ENCODE assay signal across 1 cellular context in the genomic region with DNA sequence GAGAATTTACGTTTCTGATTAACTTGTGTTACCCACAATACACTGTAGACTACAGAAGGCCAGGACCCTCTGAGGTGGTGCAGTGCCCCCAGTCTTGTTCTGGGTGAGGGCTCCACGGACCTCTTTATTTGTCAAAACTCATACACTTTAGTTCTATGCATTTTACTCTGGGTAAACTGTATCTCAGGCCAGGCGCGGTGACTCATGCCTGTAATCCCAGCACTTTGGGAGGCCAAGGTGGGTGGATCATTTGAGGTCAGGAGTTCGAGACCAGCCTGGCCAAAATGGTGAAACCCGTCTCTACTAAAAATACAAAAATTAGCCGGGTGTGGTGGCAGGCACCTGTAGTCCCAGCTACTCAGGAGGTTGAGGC.
A peak's percentile ranks its signal among the peaks of the same experiment; 100 is the strongest.
TF ChIP-seq lines count a peak whose summit lies in the region.
"Not testable (repeated sequence)": the region's sequence is repeated elsewhere in the genome, so short reads cannot be mapped to it uniquely, and the experiment has no call there.

No MANE protein-coding gene starts in this region.

TF ChIP-seq in HepG2, 621 proteins besides CTCF, POLR2A, EP300 and RAD21:
- TF ChIP-seq FOSL2 (CRISPR knock-in tag; IDR thresholded peaks at IDR 0.05) (peak; percentile 84), FOSL1 (CRISPR knock-in tag; IDR thresholded peaks at IDR 0.05; ENCODE audit: borderline replicate concordance) (peak; percentile 34; the same call in 1 of the 2 replicates), CHD4 (IDR thresholded peaks at IDR 0.05; ENCODE audit: borderline replicate concordance, low read length) (peak; percentile 77; the same call in 1 of the 2 replicates), SNAPC2 (CRISPR knock-in tag; IDR thresholded peaks at IDR 0.05) (0 out of 2 replicates have a peak, but pooled peaks have one; percentile 5), IRX3 (CRISPR knock-in tag; IDR thresholded peaks at IDR 0.05; ENCODE audit: borderline replicate concordance, low read depth) (0 out of 2 replicates have a peak, but pooled peaks have one; percentile 22), ADNP (CRISPR knock-in tag; IDR thresholded peaks at IDR 0.05) (0 out of 2 replicates have a peak, but pooled peaks have one; percentile 44), ATF7-NPFF (CRISPR knock-in tag; IDR thresholded peaks at IDR 0.05; ENCODE audit: low read depth) (0 out of 2 replicates have a peak, but pooled peaks have one; percentile 2), CREB1 (CRISPR knock-in tag; IDR thresholded peaks at IDR 0.05) (0 out of 2 replicates have a peak, but pooled peaks have one; percentile 11), ZMYM2 (CRISPR knock-in tag; IDR thresholded peaks at IDR 0.05) (peak; percentile 62; the same call in 1 of the 2 replicates), ZNF354B (CRISPR knock-in tag; IDR thresholded peaks at IDR 0.05) (0 out of 2 replicates have a peak, but pooled peaks have one; percentile 5), PITX1 (CRISPR knock-in tag; IDR thresholded peaks at IDR 0.05) (0 out of 2 replicates have a peak, but pooled peaks have one; percentile 4)
- not testable (repeated sequence) for TF ChIP-seq CREB1 (IDR thresholded peaks at IDR 0.05)
